ENCODE assay signal across 8 cellular contexts in genomic region chr13:40664100-40665060, GRCh38. TPM values are rescaled to one million over a fixed set of nuclear protein-coding genes. Genes with fewer than 3 reads are reported as not detected.
DNase-seq lines count a peak whose midpoint lies in the region; TF ChIP-seq lines count a peak whose summit lies in the region.

No MANE protein-coding gene starts in this region.

- H3K9ac ChIP-seq in OCI-LY3 (ENCODE audit: low read length): peak overlapping the region; percentile 94
- H3K9ac ChIP-seq in neural progenitor cell: no peak overlapping the region

- H3F3A ChIP-seq in DOHH2 (ENCODE audit: control insufficient read depth, insufficient read depth): peaks cover 11% of the 10 kb centered on the region; the same call in 1 of the 2 replicates
- peaks cover 17% of the 10 kb centered on the region for H3F3A ChIP-seq in neural progenitor cell (ENCODE audit: low read depth)

- H4K20me1 ChIP-seq in DOHH2 (ENCODE audit: control insufficient read depth, insufficient read depth, low read depth, low read length) (peaks cover 29% of the 10 kb centered on the region), OCI-LY3 (ENCODE audit: insufficient read depth, low read length) (peaks cover 15% of the 10 kb centered on the region; the same call in 1 of the 2 replicates), neural progenitor cell (ENCODE audit: low read depth) (peaks cover 22% of the 10 kb centered on the region)

- POLR2A ChIA-PET in HEK293 (lab: Yijun Ruan, JAX): interaction anchor here (1.0 kb wide), 1 partner anchor 17 kb away, joined by 3 read pairs; no protein-coding TSS in a partner anchor

- no peaks in the 10 kb centered on the region for H3K9me2 ChIP-seq in DOHH2 (replicated peaks; ENCODE audit: control insufficient read depth, low read length)

- H3K36me3 ChIP-seq in DOHH2 (ENCODE audit: control insufficient read depth, low read length) (peaks cover 61% of the 10 kb centered on the region), HEK293 (ENCODE audit: control insufficient read depth in 2 of 2, insufficient read depth in 1 of 2, low read length in 2 of 2) (no peaks in the 10 kb centered on the region), OCI-LY3 (replicated peaks; ENCODE audit: low read depth, low read length) (peaks cover 3% of the 10 kb centered on the region), neural progenitor cell (no peaks in the 10 kb centered on the region)

- H3K9me3 ChIP-seq in DOHH2 (ENCODE audit: control insufficient read depth, insufficient read depth, low read length) (no peaks in the 10 kb centered on the region), HEK293 (ENCODE audit: control insufficient read depth, insufficient read depth, low read depth, low read length) (no peaks in the 10 kb centered on the region), OCI-LY3 (ENCODE audit: insufficient read depth, low read length) (0 out of 2 replicates have a peak, but pooled peaks cover 2% of the 10 kb centered on the region), neural progenitor cell (ENCODE audit: low read depth) (no peaks in the 10 kb centered on the region)

- peak overlapping the region; percentile 95 for H3K27ac Mint-ChIP-seq in activated T-helper 2 cell treated with anti-CD3 and anti-CD28 coated beads, Interferon-gamma antibody, Interleukin-2, Interleukin-4, amounts not matched to agents 10 μg/mL and 5 μg/mL and 100 μg/mL, durations not matched to agents 14 hours and 24 hours and 36 hours
- H3K27ac Mint-ChIP-seq in neural progenitor cell: peak overlapping the region; percentile 60

- H3K27me3 ChIP-seq in DOHH2 (ENCODE audit: control insufficient read depth, low read length) (no peaks in the 10 kb centered on the region), OCI-LY3 (ENCODE audit: low read depth, low read length) (no peaks in the 10 kb centered on the region), neural progenitor cell (peaks cover 50% of the 10 kb centered on the region)

- H3K27me3 Mint-ChIP-seq in activated T-helper 2 cell treated with anti-CD3 and anti-CD28 coated beads, Interferon-gamma antibody, Interleukin-2, Interleukin-4, amounts not matched to agents 10 μg/mL and 5 μg/mL and 100 μg/mL, durations not matched to agents 14 hours and 24 hours and 36 hours (ENCODE audit: low read depth): no peaks in the 10 kb centered on the region
- peaks cover 5% of the 10 kb centered on the region for H3K27me3 Mint-ChIP-seq in neural progenitor cell (ENCODE audit: insufficient read depth, low read depth)

- peak overlapping the region; percentile 91 for H3K4me3 ChIP-seq in DOHH2 (ENCODE audit: low read length)
- H3K4me3 ChIP-seq in HEK293 (ENCODE audit: low read depth, low read length): peak overlapping the region; percentile 94
- peak overlapping the region; percentile 91 for H3K4me3 ChIP-seq in OCI-LY3 (ENCODE audit: low read length)
- peak overlapping the region; percentile 75 for H3K4me3 ChIP-seq in fibroblast of villous mesenchyme (ENCODE audit: low read depth, low read length)
- H3K4me3 ChIP-seq in neural progenitor cell: peak overlapping the region; percentile 77

- DNase-seq in activated T-helper 2 cell treated with anti-CD3 and anti-CD28 coated beads, Interferon-gamma antibody, Interleukin-2, Interleukin-4, amounts not matched to agents 10 μg/mL and 5 μg/mL and 100 μg/mL, durations not matched to agents 14 hours and 24 hours and 36 hours (ENCODE audit: low spot score): peak; percentile 75
- DNase-seq in fibroblast of villous mesenchyme (ENCODE audit: low read depth) (peak; percentile 53), neural progenitor cell (ENCODE audit: low spot score) (peak; percentile 45), substantia nigra (lab: John Stamatoyannopoulos, UW) (peak in 48 of 49 donors; percentile 17 to 82 (median 64)), NCI-H345 treated with DMSO at 0.1 percent for 48 hours (lab: John Stamatoyannopoulos, UW; ENCODE audit: unreplicated experiment) (no peak)

- H3K4me1 ChIP-seq in DOHH2 (ENCODE audit: control insufficient read depth, low read length): peaks cover 62% of the 10 kb centered on the region
- peaks cover 11% of the 10 kb centered on the region; the same call in 1 of the 2 replicates for H3K4me1 ChIP-seq in HEK293 (ENCODE audit: control insufficient read depth, insufficient read depth, low read length)
- peaks cover 47% of the 10 kb centered on the region for H3K4me1 ChIP-seq in OCI-LY3 (ENCODE audit: low read length)
- peaks cover 32% of the 10 kb centered on the region for H3K4me1 ChIP-seq in neural progenitor cell

- peak overlapping the region; percentile 92 for H3K4me2 ChIP-seq in DOHH2 (ENCODE audit: low read length)
- peak overlapping the region; percentile 73 for H3K4me2 ChIP-seq in OCI-LY3 (ENCODE audit: low read length)
- H3K4me2 ChIP-seq in neural progenitor cell: peak overlapping the region; percentile 93

- H2AFZ ChIP-seq in OCI-LY3 (ENCODE audit: low read depth, low read length) (0 out of 2 replicates have a peak overlapping the region, but pooled peaks have one; percentile 4), neural progenitor cell (replicated peaks) (peak overlapping the region; percentile 34)

- intact Hi-C loops in activated T-helper 2 cell treated with anti-CD3 and anti-CD28 coated beads, Interferon-gamma antibody, Interleukin-2, Interleukin-4, amounts not matched to agents 10 μg/mL and 5 μg/mL and 100 μg/mL, durations not matched to agents 14 hours and 24 hours and 36 hours (cut with micrococcal nuclease): loop anchor here (2.0 to 10.0 kb wide), 7 partner anchors 277 to 977 kb away; no protein-coding TSS in a partner anchor

- peaks cover 36% of the 10 kb centered on the region for H3K36me3 Mint-ChIP-seq in activated T-helper 2 cell treated with anti-CD3 and anti-CD28 coated beads, Interferon-gamma antibody, Interleukin-2, Interleukin-4, amounts not matched to agents 10 μg/mL and 5 μg/mL and 100 μg/mL, durations not matched to agents 14 hours and 24 hours and 36 hours (ENCODE audit: low read depth)
- H3K36me3 Mint-ChIP-seq in neural progenitor cell: no peaks in the 10 kb centered on the region

- no peaks in the 10 kb centered on the region for H3K9me3 Mint-ChIP-seq in activated T-helper 2 cell treated with anti-CD3 and anti-CD28 coated beads, Interferon-gamma antibody, Interleukin-2, Interleukin-4, amounts not matched to agents 10 μg/mL and 5 μg/mL and 100 μg/mL, durations not matched to agents 14 hours and 24 hours and 36 hours
- no peaks in the 10 kb centered on the region for H3K9me3 Mint-ChIP-seq in neural progenitor cell

- H3K27ac ChIP-seq in DOHH2 (ENCODE audit: low read depth, low read length) (peak overlapping the region; percentile 84), HEK293 (ENCODE audit: extremely low read depth, low read depth, low read length) (peak overlapping the region; percentile 88), OCI-LY3 (ENCODE audit: low read length) (peak overlapping the region; percentile 94), neural progenitor cell (no peak overlapping the region), substantia nigra (ENCODE audit: low read depth, low read length, poor library complexity, severe bottlenecking) (peak overlapping the region; percentile 94)

- H3K4me3 Mint-ChIP-seq in activated T-helper 2 cell treated with anti-CD3 and anti-CD28 coated beads, Interferon-gamma antibody, Interleukin-2, Interleukin-4, amounts not matched to agents 10 μg/mL and 5 μg/mL and 100 μg/mL, durations not matched to agents 14 hours and 24 hours and 36 hours (ENCODE audit: low read depth): peak overlapping the region; percentile 92
- peak overlapping the region; percentile 93 for H3K4me3 Mint-ChIP-seq in neural progenitor cell

- CTCF ChIA-PET in HEK293 (lab: Yijun Ruan, JAX): interaction anchor here (0.6 to 0.8 kb wide), 2 partner anchors 153 to 171 kb away, joined by 3 read pairs; no protein-coding TSS in a partner anchor

- H3K4me1 Mint-ChIP-seq in activated T-helper 2 cell treated with anti-CD3 and anti-CD28 coated beads, Interferon-gamma antibody, Interleukin-2, Interleukin-4, amounts not matched to agents 10 μg/mL and 5 μg/mL and 100 μg/mL, durations not matched to agents 14 hours and 24 hours and 36 hours (ENCODE audit: low read depth): peaks cover 48% of the 10 kb centered on the region
- H3K4me1 Mint-ChIP-seq in neural progenitor cell: peaks cover 29% of the 10 kb centered on the region

- H3K79me2 ChIP-seq in DOHH2 (ENCODE audit: control insufficient read depth, low read length) (peaks cover 91% of the 10 kb centered on the region), OCI-LY3 (ENCODE audit: low read length) (peaks cover 69% of the 10 kb centered on the region), neural progenitor cell (ENCODE audit: low read depth) (peaks cover 43% of the 10 kb centered on the region)

- TF ChIP-seq CTCF in DOHH2 (IDR thresholded peaks at IDR 0.05; ENCODE audit: low read depth, low read length, poor library complexity, severe bottlenecking) (no peak), HEK293 (tag by site-specific recombination; IDR thresholded peaks at IDR 0.05) (no peak), OCI-LY3 (IDR thresholded peaks at IDR 0.05; ENCODE audit: low read depth, low read length) (no peak), fibroblast of villous mesenchyme (IDR thresholded peaks at IDR 0.05; ENCODE audit: insufficient read depth, low read depth, low read length) (no peak), neural progenitor cell (IDR thresholded peaks at IDR 0.05) (no peak)

TF ChIP-seq in HEK293, 187 proteins besides CTCF, POLR2A, EP300 and RAD21 (continues in another document):
- TF ChIP-seq, protein P1, sequence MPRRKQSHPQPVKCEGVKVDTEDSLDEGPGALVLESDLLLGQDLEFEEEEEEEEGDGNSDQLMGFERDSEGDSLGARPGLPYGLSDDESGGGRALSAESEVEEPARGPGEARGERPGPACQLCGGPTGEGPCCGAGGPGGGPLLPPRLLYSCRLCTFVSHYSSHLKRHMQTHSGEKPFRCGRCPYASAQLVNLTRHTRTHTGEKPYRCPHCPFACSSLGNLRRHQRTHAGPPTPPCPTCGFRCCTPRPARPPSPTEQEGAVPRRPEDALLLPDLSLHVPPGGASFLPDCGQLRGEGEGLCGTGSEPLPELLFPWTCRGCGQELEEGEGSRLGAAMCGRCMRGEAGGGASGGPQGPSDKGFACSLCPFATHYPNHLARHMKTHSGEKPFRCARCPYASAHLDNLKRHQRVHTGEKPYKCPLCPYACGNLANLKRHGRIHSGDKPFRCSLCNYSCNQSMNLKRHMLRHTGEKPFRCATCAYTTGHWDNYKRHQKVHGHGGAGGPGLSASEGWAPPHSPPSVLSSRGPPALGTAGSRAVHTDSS (tag by site-specific recombination; IDR thresholded peaks at IDR 0.05): no peak
- no peak for TF ChIP-seq ZNF785 (tag by site-specific recombination; IDR thresholded peaks at IDR 0.05)
- TF ChIP-seq ZNF239 (tag by site-specific recombination; IDR thresholded peaks at IDR 0.05): no peak
- no peak for TF ChIP-seq ZNF302 (tag by site-specific recombination; IDR thresholded peaks at IDR 0.05; ENCODE audit: low read depth)

RNA-seq across cellular contexts. Expression of gene FOXO1, which starts 2.1 kb away (rescaled TPM):
- 38.2 and 38.3 TPM in 2 replicates for total RNA-seq in activated T-helper 2 cell treated with anti-CD3 and anti-CD28 coated beads, Interferon-gamma antibody, Interleukin-2, Interleukin-4, amounts not matched to agents 10 μg/mL and 5 μg/mL and 100 μg/mL, durations not matched to agents 14 hours and 24 hours and 36 hours
- total RNA-seq in fibroblast of villous mesenchyme (7.1 and 9.5 TPM in 2 replicates), neural progenitor cell (ENCODE audit: low replicate concordance) (3.7 and 3.8 TPM in 2 replicates)
